Comparison of ENCODE assay signal across 8 cellular contexts in genomic region chr2:160270571-160271113, GRCh38.
DNase-seq lines count a peak whose midpoint lies in the region; ATAC-seq and TF ChIP-seq lines count a peak whose summit lies in the region.

No MANE protein-coding gene starts in this region.

- peak overlapping the region; percentile 81 for H3K27ac Mint-ChIP-seq in activated naive CD4-positive, alpha-beta T cell treated with anti-CD3 and anti-CD28 coated beads, Interleukin-2, amount 50 U/mL, for 24 hours
- peak overlapping the region; percentile 89 for H3K27ac Mint-ChIP-seq in central memory CD8-positive, alpha-beta T cell (ENCODE audit: low read depth)
- H3K27ac Mint-ChIP-seq in memory B cell = peak overlapping the region; percentile 82

- no peaks in the 10 kb centered on the region for H3K9me3 ChIP-seq in uterus

- no peaks in the 10 kb centered on the region for H3K36me3 Mint-ChIP-seq in activated naive CD4-positive, alpha-beta T cell treated with anti-CD3 and anti-CD28 coated beads, Interleukin-2, amount 50 U/mL, for 24 hours
- H3K36me3 Mint-ChIP-seq in central memory CD8-positive, alpha-beta T cell (ENCODE audit: insufficient read depth) = peaks cover 42% of the 10 kb centered on the region
- H3K36me3 Mint-ChIP-seq in memory B cell = peaks cover 7% of the 10 kb centered on the region

- H3K27me3 ChIP-seq in uterus = no peaks in the 10 kb centered on the region

- peaks cover 0 to 3% of the 10 kb centered on the region in 2 donors for H3K4me1 ChIP-seq in uterus

- H3K4me1 Mint-ChIP-seq in activated naive CD4-positive, alpha-beta T cell treated with anti-CD3 and anti-CD28 coated beads, Interleukin-2, amount 50 U/mL, for 24 hours = peaks cover 46% of the 10 kb centered on the region
- H3K4me1 Mint-ChIP-seq in central memory CD8-positive, alpha-beta T cell = peaks cover 22% of the 10 kb centered on the region
- peaks cover 15% of the 10 kb centered on the region for H3K4me1 Mint-ChIP-seq in memory B cell

- peak overlapping the region; percentile 35 to 36 for H3K4me3 ChIP-seq in uterus

- intact Hi-C loops in uterus (cut with DNase I; ENCODE audit: low total_unique reads) = no loop called here

- H3K36me3 ChIP-seq in uterus = no peaks in the 10 kb centered on the region

- ATAC-seq in central memory CD8-positive, alpha-beta T cell (replicated peaks; ENCODE audit: extremely low read depth, poor library complexity, severe bottlenecking) = no peak
- no peak for ATAC-seq in memory B cell (ENCODE audit: low read depth)
- ATAC-seq in GM21390 (IDR thresholded peaks at IDR 0.05; ENCODE audit: unreplicated experiment) = no peak

- DNase-seq in activated naive CD4-positive, alpha-beta T cell treated with anti-CD3 and anti-CD28 coated beads, Interleukin-2, amount 50 U/mL, for 16 hours = no peak
- DNase-seq in central memory CD8-positive, alpha-beta T cell (ENCODE audit: low spot score in 2 of 2) = no peak
- no peak for DNase-seq in memory B cell (ENCODE audit: low spot score in 2 of 2)
- peak in 1 of 2 donors; percentile 42 for DNase-seq in uterus
- no peak for DNase-seq in stimulated activated CD4-positive, alpha-beta T cell treated with anti-CD3 and anti-CD28 coated beads, Interleukin-12 subunit alpha, Interleukin-12 subunit beta, amount 100 ng/mL, for 4 hours
- DNase-seq in GM13976 (ENCODE audit: low spot score) = no peak

- no peak for TF ChIP-seq CTCF in uterus (IDR thresholded peaks at IDR 0.05)
- TF ChIP-seq CTCF in GM13976 (IDR thresholded peaks at IDR 0.05; ENCODE audit: borderline replicate concordance, control extremely low read depth, extremely low read depth, insufficient read depth, missing control alignments) = no peak

- in situ Hi-C loops in GM13976 (cut with MboI; ENCODE audit: low sequenced_read_pairs, unreplicated experiment) = no loop called here

- H3K27ac ChIP-seq in uterus = peak overlapping the region; percentile 94 to 98

- no peaks in the 10 kb centered on the region for H3K9me3 Mint-ChIP-seq in activated naive CD4-positive, alpha-beta T cell treated with anti-CD3 and anti-CD28 coated beads, Interleukin-2, amount 50 U/mL, for 24 hours
- H3K9me3 Mint-ChIP-seq in central memory CD8-positive, alpha-beta T cell = no peaks in the 10 kb centered on the region
- no peaks in the 10 kb centered on the region for H3K9me3 Mint-ChIP-seq in memory B cell

- H3K4me3 Mint-ChIP-seq in activated naive CD4-positive, alpha-beta T cell treated with anti-CD3 and anti-CD28 coated beads, Interleukin-2, amount 50 U/mL, for 24 hours = peak overlapping the region; percentile 70
- peak overlapping the region; percentile 80 for H3K4me3 Mint-ChIP-seq in central memory CD8-positive, alpha-beta T cell
- peak overlapping the region; percentile 86 for H3K4me3 Mint-ChIP-seq in memory B cell

- TF ChIP-seq POLR2A in uterus (IDR thresholded peaks at IDR 0.05) = no peak

- no peaks in the 10 kb centered on the region for H3K27me3 Mint-ChIP-seq in activated naive CD4-positive, alpha-beta T cell treated with anti-CD3 and anti-CD28 coated beads, Interleukin-2, amount 50 U/mL, for 24 hours
- H3K27me3 Mint-ChIP-seq in central memory CD8-positive, alpha-beta T cell = no peaks in the 10 kb centered on the region
- H3K27me3 Mint-ChIP-seq in memory B cell = peaks cover 4% of the 10 kb centered on the region
